8 cellular contexts compared by ENCODE assay signal in genomic region chr22:40534379-40535188, GRCh38.
DNase-seq lines count a peak whose midpoint lies in the region; ATAC-seq and TF ChIP-seq lines count a peak whose summit lies in the region.

No MANE protein-coding gene starts in this region.

- TF ChIP-seq EP300 in Ishikawa (IDR thresholded peaks at IDR 0.05; ENCODE audit: borderline replicate concordance) = no peak

- no peaks in the 10 kb centered on the region for H3K9me3 ChIP-seq in CD8-positive, alpha-beta memory T cell (ENCODE audit: low read length)
- H3K9me3 ChIP-seq in adipocyte (ENCODE audit: control insufficient read depth, low read length) (no peaks in the 10 kb centered on the region), iPS-20b (ENCODE audit: insufficient read depth, low read depth, low read length) (no peaks in the 10 kb centered on the region), tibial artery (no peaks in the 10 kb centered on the region)

- peak overlapping the region; percentile 73 to 94 (median 86) for H3K27ac Mint-ChIP-seq in CD8-positive, alpha-beta memory T cell

- TF ChIP-seq CTCF in tibial artery (IDR thresholded peaks at IDR 0.05) = no peak

- H3K4me1 Mint-ChIP-seq in CD8-positive, alpha-beta memory T cell = peaks cover 54 to 67% (median 62%) of the 10 kb centered on the region in 3 donors

- H3K27ac ChIP-seq in CD8-positive, alpha-beta memory T cell (ENCODE audit: low read depth, low read length) = no peak overlapping the region
- H3K27ac ChIP-seq in iPS-20b (ENCODE audit: low read length) (peak overlapping the region; percentile 3), tibial artery (peak overlapping the region; percentile 81 to 83)

- no peaks in the 10 kb centered on the region for H3K36me3 ChIP-seq in CD8-positive, alpha-beta memory T cell (ENCODE audit: insufficient read depth, low read length)
- H3K36me3 ChIP-seq in adipocyte (ENCODE audit: control insufficient read depth, insufficient read depth, low read length, severe bottlenecking) (no peaks in the 10 kb centered on the region), iPS-20b (ENCODE audit: insufficient read depth, low read depth, low read length) (no peaks in the 10 kb centered on the region), tibial artery (no peaks in the 10 kb centered on the region)

- CTCF ChIA-PET in CD8-positive, alpha-beta memory T cell (lab: Charles Lee) = interaction anchor here (1.4 to 5.9 kb wide), 4 partner anchors 10 to 111 kb away, joined by 7 to 48 read pairs (median 11); partner anchors contain the start of gene MRTFA

- H3K36me3 Mint-ChIP-seq in CD8-positive, alpha-beta memory T cell = peaks cover 0 to 1% (median 0%) of the 10 kb centered on the region in 3 donors

- ATAC-seq in GM21723 (IDR thresholded peaks at IDR 0.05; ENCODE audit: unreplicated experiment) (no peak), HG03432 (IDR thresholded peaks at IDR 0.05; ENCODE audit: unreplicated experiment) (no peak)

- no peaks in the 10 kb centered on the region for H3K9me3 Mint-ChIP-seq in CD8-positive, alpha-beta memory T cell

- no peak for DNase-seq in CD8-positive, alpha-beta memory T cell
- DNase-seq in adipocyte (ENCODE audit: low read depth) (peak; percentile 68), tibial artery (no peak), NCI-H2029 (lab: John Stamatoyannopoulos, UW) (no peak)

- intact Hi-C loops in tibial artery (cut with DNase I; ENCODE audit: low total_unique reads) = no loop called here

- no peak for TF ChIP-seq RAD21 in Ishikawa (IDR thresholded peaks at IDR 0.05; ENCODE audit: low read depth)

- H3K4me3 Mint-ChIP-seq in CD8-positive, alpha-beta memory T cell = peak overlapping the region; percentile 72 to 90 (median 83)

- peaks cover 45% of the 10 kb centered on the region for H3K4me1 ChIP-seq in CD8-positive, alpha-beta memory T cell (ENCODE audit: insufficient read depth, low read length)
- H3K4me1 ChIP-seq in adipocyte (ENCODE audit: control insufficient read depth, insufficient read depth, low read length) (peaks cover 46% of the 10 kb centered on the region), iPS-20b (ENCODE audit: insufficient read depth, low read length) (peaks cover 28% of the 10 kb centered on the region), tibial artery (peaks cover 4 to 62% (median 32%) of the 10 kb centered on the region in 4 donors)

- H3K27me3 ChIP-seq in CD8-positive, alpha-beta memory T cell (ENCODE audit: insufficient read depth, low read length, poor library complexity, severe bottlenecking) = no peaks in the 10 kb centered on the region
- H3K27me3 ChIP-seq in adipocyte (replicated peaks; ENCODE audit: control insufficient read depth, insufficient read depth, low read length) (no peaks in the 10 kb centered on the region), iPS-20b (ENCODE audit: insufficient read depth, low read length) (no peaks in the 10 kb centered on the region), tibial artery (no peaks in the 10 kb centered on the region)

- POLR2A ChIA-PET in CD8-positive, alpha-beta memory T cell (lab: Charles Lee) = interaction anchor here (0.6 to 1.4 kb wide), 2 partner anchors 52 to 102 kb away, joined by 3 to 5 read pairs; partner anchors contain the start of gene MRTFA

- H3K4me3 ChIP-seq in CD8-positive, alpha-beta memory T cell (ENCODE audit: low read length) = no peak overlapping the region
- peak overlapping the region; percentile 26 for H3K4me3 ChIP-seq in adipocyte (ENCODE audit: low read length)
- peak overlapping the region; percentile 0; the same call in 1 of the 2 replicates for H3K4me3 ChIP-seq in iPS-20b (ENCODE audit: low read length)
- H3K4me3 ChIP-seq in tibial artery = peak overlapping the region in 1 of 2 donors; percentile 49

- H3K27me3 Mint-ChIP-seq in CD8-positive, alpha-beta memory T cell = no peaks in the 10 kb centered on the region

- peak overlapping the region; percentile 74 for H3K9ac ChIP-seq in adipocyte (ENCODE audit: low read length)
- peak overlapping the region; percentile 2; the same call in 1 of the 2 replicates for H3K9ac ChIP-seq in iPS-20b (ENCODE audit: low read depth, low read length)

TF ChIP-seq in Ishikawa, 13 proteins besides CTCF, POLR2A, EP300 and RAD21:
- TF ChIP-seq CEBPB (IDR thresholded peaks at IDR 0.05) (no peak), TEAD4 (IDR thresholded peaks at IDR 0.05) (0 out of 2 replicates have a peak, but pooled peaks have one; percentile 25)
